In the genomic region with DNA sequence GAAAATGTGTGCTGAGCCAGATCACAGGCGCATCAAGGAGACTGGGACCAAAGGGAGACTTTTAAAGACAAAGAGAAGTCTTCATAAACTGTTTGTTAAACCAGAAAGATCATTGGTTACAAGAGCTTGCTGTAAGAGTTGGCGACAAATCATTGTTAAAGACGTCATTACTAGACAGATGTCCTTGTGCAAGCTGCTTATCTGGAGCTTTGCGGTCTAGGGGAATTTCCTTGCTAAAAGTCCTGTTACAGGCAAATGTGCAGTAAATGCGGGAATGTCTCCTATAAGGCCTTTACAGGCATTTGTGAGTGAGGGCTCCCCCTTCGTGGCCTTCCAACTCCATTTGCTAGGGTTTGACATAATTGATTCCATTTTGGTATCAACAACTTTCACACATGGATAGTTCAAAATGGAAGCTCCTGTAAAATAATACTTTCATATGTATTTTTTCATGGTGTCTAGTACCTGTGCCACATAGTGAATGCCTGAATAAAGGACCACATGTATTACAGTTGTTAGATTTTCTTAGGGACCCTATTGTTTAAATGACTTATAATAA, we compare ENCODE assay signal across 1 cellular context.
TF ChIP-seq lines count a peak whose summit lies in the region.

No MANE protein-coding gene starts in this region.

TF ChIP-seq in H1, 55 proteins besides CTCF, POLR2A, EP300 and RAD21 (continued from another document):
- no peak for TF ChIP-seq ATF2 (IDR thresholded peaks at IDR 0.05; ENCODE audit: low read length)
TF ChIP-seq in H1: peak in this region for 0.
